ENCODE assay signal across 1 cellular context in genomic region chr1:151510020-151510405, GRCh38.
TF ChIP-seq lines count a peak whose summit lies in the region.

No MANE protein-coding gene starts in this region.

TF ChIP-seq in liver, 16 proteins besides CTCF, POLR2A, EP300 and RAD21 (continued from another document):
- TF ChIP-seq REST (IDR thresholded peaks at IDR 0.05) = no peak
- TF ChIP-seq ZBTB33 (IDR thresholded peaks at IDR 0.05) = no peak
- TF ChIP-seq FOXA1 (IDR thresholded peaks at IDR 0.05) = no peak
- TF ChIP-seq RXRA (IDR thresholded peaks at IDR 0.05) = no peak
- TF ChIP-seq HNF4G (IDR thresholded peaks at IDR 0.05) = no peak
- TF ChIP-seq FOXA2 (IDR thresholded peaks at IDR 0.05) = no peak
- TF ChIP-seq YY1 (IDR thresholded peaks at IDR 0.05) = no peak
- TF ChIP-seq SP1 (IDR thresholded peaks at IDR 0.05) = no peak
- no peak for TF ChIP-seq TAF1 (conservative IDR thresholded peaks at IDR 0.05)
- no peak for TF ChIP-seq JUND (IDR thresholded peaks at IDR 0.05)
